In the genomic region with DNA sequence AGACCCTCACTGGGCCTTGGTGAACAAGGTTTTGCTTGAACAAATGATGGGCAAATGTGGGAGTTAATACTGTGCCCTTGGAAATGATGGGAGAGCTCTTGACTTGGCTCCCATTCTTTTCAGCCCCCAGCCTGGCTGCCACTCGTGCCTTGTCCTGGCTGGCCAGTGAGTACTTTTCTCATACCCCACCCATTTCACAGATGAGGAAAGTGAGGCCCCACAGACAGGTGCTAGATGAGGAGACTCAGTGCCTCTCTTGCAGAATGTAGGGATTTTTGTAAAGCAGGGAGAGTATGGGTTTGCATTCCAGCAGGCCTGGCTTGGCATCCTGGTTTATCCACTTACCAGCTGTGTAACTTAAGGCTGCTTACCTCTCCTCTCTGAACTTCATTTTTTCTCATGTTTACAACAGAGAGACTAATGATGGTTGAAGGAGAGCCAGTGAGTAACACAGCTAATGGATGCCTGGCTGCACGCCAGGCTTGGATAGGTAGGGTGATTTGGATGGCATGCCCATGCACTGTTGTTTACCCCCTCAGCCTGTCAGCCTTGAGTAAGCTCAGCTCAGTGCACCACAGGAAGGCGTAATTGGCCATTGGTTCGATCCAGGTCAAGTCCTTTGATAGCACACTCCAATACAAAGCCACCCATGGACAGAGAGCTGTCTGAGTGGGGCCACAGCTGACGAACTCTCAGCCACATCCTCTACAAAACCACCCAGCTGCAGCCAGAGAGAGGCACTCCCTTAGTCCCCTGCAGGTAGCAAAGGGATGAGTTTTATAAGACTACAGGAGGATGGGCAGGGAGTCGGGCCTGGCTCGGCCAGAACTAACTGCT, we compare ENCODE assay signal across 13 cellular contexts.
DNase-seq lines count a peak whose midpoint lies in the region; ATAC-seq and TF ChIP-seq lines count a peak whose summit lies in the region.
"Had no signal": no experiment of that assay in that cellular context is flagged by ENCODE, and none has a peak within 500 bp of the region (broad histone marks: within the 10 kb centered on the region; RNA-seq: fewer than 3 reads in every experiment).

No MANE protein-coding gene starts in this region.

- no peaks in the 10 kb centered on the region for H3K36me3 ChIP-seq in thyroid gland
- H3K36me3 ChIP-seq in tibial artery, result no peaks in the 10 kb centered on the region
- H3K36me3 ChIP-seq: thoracic aorta had no signal

- H3K27ac ChIP-seq in thyroid gland (peak overlapping the region in 1 of 3 donors; percentile 52), tibial artery (no peak overlapping the region)
- H3K27ac ChIP-seq: 22Rv1, thoracic aorta had no signal

- H3K4me1 ChIP-seq in thyroid gland (peaks cover 13 to 30% of the 10 kb centered on the region in 2 donors), tibial artery (no peaks in the 10 kb centered on the region)

- TF ChIP-seq CTCF in epithelial cell of esophagus (IDR thresholded peaks at IDR 0.05; ENCODE audit: insufficient read depth, low read depth, low read length, missing control alignments) (no peak), thyroid gland (IDR thresholded peaks at IDR 0.05) (peak in 4 of 6 experiments; percentile 24 to 55 (median 46)), tibial artery (IDR thresholded peaks at IDR 0.05) (no peak)

- H3K4me3 ChIP-seq in epithelial cell of esophagus (ENCODE audit: low read length) (no peak overlapping the region), thyroid gland (replicated peaks in 1 of 3) (no peak overlapping the region), tibial artery (no peak overlapping the region)
- H3K4me3 ChIP-seq: thoracic aorta had no signal

- ATAC-seq in HG03139 (IDR thresholded peaks at IDR 0.05; ENCODE audit: unreplicated experiment) (no peak), HG03025 (IDR thresholded peaks at IDR 0.05; ENCODE audit: low FRiP score, unreplicated experiment) (no peak)

- intact Hi-C loops in thyroid gland (cut with DNase I), result no loop called here
- intact Hi-C loops in tibial artery (cut with DNase I; ENCODE audit: low total_unique reads), result no loop called here

- no peak for TF ChIP-seq POLR2A in thyroid gland (IDR thresholded peaks at IDR 0.05)

- no peaks in the 10 kb centered on the region for H3K9me3 ChIP-seq in thyroid gland
- no peaks in the 10 kb centered on the region for H3K9me3 ChIP-seq in tibial artery
- H3K9me3 ChIP-seq: thoracic aorta had no signal

- H3K27me3 ChIP-seq in thyroid gland, result no peaks in the 10 kb centered on the region
- no peaks in the 10 kb centered on the region for H3K27me3 ChIP-seq in tibial artery

- DNase-seq in NCI-H2081 (lab: John Stamatoyannopoulos, UW) (peak; percentile 57 to 78), NCI-H2081 treated with DMSO at 0.1 percent for 48 hours (lab: John Stamatoyannopoulos, UW) (no peak), NCI-H446 treated with DMSO at 0.1 percent for 48 hours (lab: John Stamatoyannopoulos, UW) (peak; percentile 64), epithelial cell of esophagus (ENCODE audit: low read depth) (peak; percentile 7), thyroid gland (peak; percentile 93 to 96), tibial artery (no peak)
- DNase-seq: cerebellar nuclear complex, KG1, mesendoderm had no signal

- 38 to 42% methylated on average over 6 to 7 of the region's 7 CpGs for WGBS in thyroid gland, 2 donors

Comparison
In these comparisons a context has a peak if more than half of its experiments do, and no peak if none do; other contexts are left out.
1. DNase-seq: peak in NCI-H2081 (2 of 2), NCI-H446 treated with DMSO at 0.1 percent for 48 hours (single experiment), epithelial cell of esophagus (single experiment) and thyroid gland (2 of 2); none in NCI-H2081 treated with DMSO at 0.1 percent for 48 hours (single experiment) and tibial artery (0 of 2).
2. CTCF ChIP-seq: peak in thyroid gland (4 of 6); none in epithelial cell of esophagus (single experiment) and tibial artery (0 of 2).